ENCODE assay signal across 21 cellular contexts in the genomic region with DNA sequence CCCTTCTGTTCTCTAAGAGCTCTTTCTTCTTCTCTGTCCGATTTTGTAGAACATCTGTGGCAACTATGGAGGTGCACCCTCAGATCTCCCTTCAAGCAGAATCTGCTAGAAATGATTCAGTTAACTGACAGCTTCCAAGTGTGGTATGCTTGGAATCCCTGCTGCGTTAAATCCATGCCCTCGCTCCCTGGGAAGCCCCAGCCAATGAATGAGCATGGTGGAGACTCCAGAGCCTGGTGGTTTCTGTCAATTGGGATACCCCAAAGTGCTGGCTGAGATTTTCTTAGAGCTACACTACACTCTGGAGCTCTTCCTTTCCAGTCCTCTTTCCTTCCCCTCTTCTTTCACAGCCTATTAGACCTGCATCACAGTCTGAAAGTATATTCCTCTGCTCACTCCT.
DNase-seq lines count a peak whose midpoint lies in the region; ATAC-seq and TF ChIP-seq lines count a peak whose summit lies in the region.
"Had no signal": no experiment of that assay in that cellular context is flagged by ENCODE, and none has a peak within 500 bp of the region (broad histone marks: within the 10 kb centered on the region; RNA-seq: fewer than 3 reads in every experiment).

No MANE protein-coding gene starts in this region.

- ATAC-seq in GM21723 (IDR thresholded peaks at IDR 0.05; ENCODE audit: unreplicated experiment): no peak
- ATAC-seq: CD8-positive, alpha-beta T cell; Right ventricle myocardium inferior had no signal

- no peak overlapping the region for H2AFZ ChIP-seq in neural progenitor cell (replicated peaks)
- H2AFZ ChIP-seq: hepatocyte had no signal

- H3K4me3 Mint-ChIP-seq in neural progenitor cell: no peak overlapping the region
- H3K4me3 Mint-ChIP-seq: CD8-positive, alpha-beta T cell had no signal

- no peak for TF ChIP-seq CTCF in foreskin fibroblast (IDR thresholded peaks at IDR 0.05; ENCODE audit: low read depth, low read length)
- TF ChIP-seq CTCF in neural progenitor cell (IDR thresholded peaks at IDR 0.05): no peak

- no peak overlapping the region for H3K27ac ChIP-seq in neural progenitor cell
- H3K27ac ChIP-seq: hepatocyte, vagina had no signal

- H3K4me1 Mint-ChIP-seq in neural progenitor cell: peaks cover 12% of the 10 kb centered on the region

- peaks cover 12% of the 10 kb centered on the region for H3F3A ChIP-seq in neural progenitor cell (ENCODE audit: low read depth)

- no peaks in the 10 kb centered on the region for H3K36me3 ChIP-seq in neural progenitor cell
- H3K36me3 ChIP-seq: vagina had no signal

- peaks cover 8% of the 10 kb centered on the region for H3K9me3 Mint-ChIP-seq in neural progenitor cell
- H3K9me3 Mint-ChIP-seq: CD8-positive, alpha-beta T cell had no signal

- peaks cover 4% of the 10 kb centered on the region for H3K27me3 Mint-ChIP-seq in neural progenitor cell (ENCODE audit: insufficient read depth, low read depth)

- no peaks in the 10 kb centered on the region for H3K36me3 Mint-ChIP-seq in neural progenitor cell
- H3K36me3 Mint-ChIP-seq: CD8-positive, alpha-beta T cell had no signal

- H3K27me3 ChIP-seq in neural progenitor cell: no peaks in the 10 kb centered on the region
- H3K27me3 ChIP-seq: hepatocyte, vagina had no signal

- H3K79me2 ChIP-seq in neural progenitor cell (ENCODE audit: low read depth): no peaks in the 10 kb centered on the region
- H3K79me2 ChIP-seq: hepatocyte had no signal

- DNase-seq in Daoy (ENCODE audit: low read depth) (peak; percentile 19), LHCN-M2 (ENCODE audit: low read depth) (peak; percentile 62), foreskin fibroblast (peak; percentile 24 to 38), neural progenitor cell (ENCODE audit: low spot score) (peak; percentile 53), Kasumi-1 (lab: John Stamatoyannopoulos, UW) (no peak)
- DNase-seq in activated naive CD4-positive, alpha-beta T cell (lab: John Stamatoyannopoulos, UW): no peak
- DNase-seq in activated CD4-positive, alpha-beta T cell treated with anti-CD3 and anti-CD28 coated beads, Interleukin-2, amount 50 U/mL, for 1 hour: no peak
- DNase-seq: activated CD4-positive, alpha-beta T cell treated with anti-CD3 and anti-CD28 coated beads for 4 hours; activated CD8-positive, alpha-beta memory T cell treated with anti-CD3 and anti-CD28 coated beads, Interleukin-2, amount 50 U/mL, for 4 hours; activated effector memory CD4-positive, alpha-beta T cell treated with anti-CD3 and anti-CD28 coated beads, Interleukin-2, amount 50 U/mL, for 16 hours; CD8-positive, alpha-beta T cell; cerebellar nuclear complex; DMS53; Karpas-422; midbrain; NCI-H1105 treated with DMSO at 0.1 percent for 48 hours; NCI-H526 treated with DMSO at 0.1 percent for 48 hours had no signal

- H4K20me1 ChIP-seq in neural progenitor cell (ENCODE audit: low read depth): no peaks in the 10 kb centered on the region

- no peaks in the 10 kb centered on the region for H3K9me3 ChIP-seq in neural progenitor cell (ENCODE audit: low read depth)
- H3K9me3 ChIP-seq: vagina had no signal

- H3K9ac ChIP-seq in neural progenitor cell: no peak overlapping the region

- no peak overlapping the region for H3K27ac Mint-ChIP-seq in neural progenitor cell
- H3K27ac Mint-ChIP-seq: CD8-positive, alpha-beta T cell had no signal

- H3K4me2 ChIP-seq in neural progenitor cell: peak overlapping the region; percentile 21
- H3K4me2 ChIP-seq: hepatocyte had no signal

- H3K4me3 ChIP-seq in foreskin fibroblast (ENCODE audit: low read depth in 1 of 2, low read length in 2 of 2) (no peak overlapping the region), neural progenitor cell (no peak overlapping the region)
- H3K4me3 ChIP-seq: hepatocyte, vagina had no signal

- H3K4me1 ChIP-seq in neural progenitor cell: peaks cover 20% of the 10 kb centered on the region
- H3K4me1 ChIP-seq: vagina had no signal

Comparison
In these comparisons a context has a peak if more than half of its experiments do, and no peak if none do; other contexts are left out.
1. DNase-seq: peak in Daoy (single experiment), LHCN-M2 (single experiment), foreskin fibroblast (2 of 2) and neural progenitor cell (single experiment); none in Kasumi-1 (0 of 2), activated naive CD4-positive, alpha-beta T cell (0 of 4) and activated CD4-positive, alpha-beta T cell treated with anti-CD3 and anti-CD28 coated beads, Interleukin-2, amount 50 U/mL, for 1 hour (single experiment).